8 cellular contexts compared by ENCODE assay signal in genomic region chr20:21235713-21236445, GRCh38.
DNase-seq lines count a peak whose midpoint lies in the region; ATAC-seq, FAIRE-seq and TF ChIP-seq lines count a peak whose summit lies in the region.

No MANE protein-coding gene starts in this region.

- no peaks in the 10 kb centered on the region for H4K20me1 ChIP-seq in MM.1S (ENCODE audit: insufficient read depth, low read length)
- H4K20me1 ChIP-seq in osteoblast (ENCODE audit: insufficient read depth, low read length): no peaks in the 10 kb centered on the region

- H3K4me3 ChIP-seq in MM.1S (ENCODE audit: low read length) (no peak overlapping the region), SJCRH30 (peak overlapping the region; percentile 45), osteoblast (ENCODE audit: insufficient read depth, low read length) (peak overlapping the region; percentile 23), tibial nerve (no peak overlapping the region)

- no peak for TF ChIP-seq EP300 in tibial nerve (IDR thresholded peaks at IDR 0.05)

- H3K27ac ChIP-seq in MM.1S (ENCODE audit: low read length) (no peak overlapping the region), SJCRH30 (peak overlapping the region; percentile 5; the same call in 1 of the 2 replicates), osteoblast (ENCODE audit: low read depth, low read length) (no peak overlapping the region), tibial nerve (peak overlapping the region in 2 of 4 donors; percentile 40 to 50)

- ATAC-seq in GM18511 (IDR thresholded peaks at IDR 0.05; ENCODE audit: unreplicated experiment): peak; percentile 81

- 6% methylated on average over 11 of the region's 11 CpGs for WGBS in tibial nerve, 2 donors

- TF ChIP-seq CTCF in MM.1S (IDR thresholded peaks at IDR 0.05; ENCODE audit: low read length) (peak; percentile 82), osteoblast (IDR thresholded peaks at IDR 0.05; ENCODE audit: extremely low read depth, low read depth, low read length) (peak; percentile 73), tibial nerve (IDR thresholded peaks at IDR 0.05) (peak; percentile 53 to 76 (median 72))

- no peak overlapping the region for H3K9ac ChIP-seq in MM.1S (ENCODE audit: low read length)

- no peak overlapping the region for H2AFZ ChIP-seq in MM.1S (ENCODE audit: low read length)
- no peak overlapping the region for H2AFZ ChIP-seq in osteoblast (ENCODE audit: low read length)

- H3K9me3 ChIP-seq in MM.1S (replicated peaks; ENCODE audit: insufficient read depth, low read length): no peaks in the 10 kb centered on the region
- H3K9me3 ChIP-seq in SJCRH30 (replicated peaks): no peaks in the 10 kb centered on the region
- no peaks in the 10 kb centered on the region for H3K9me3 ChIP-seq in osteoblast (ENCODE audit: low read depth, low read length)
- no peaks in the 10 kb centered on the region for H3K9me3 ChIP-seq in tibial nerve

- H3F3A ChIP-seq in MM.1S (ENCODE audit: insufficient read depth, low read length): no peaks in the 10 kb centered on the region

- DNase-seq in MM.1S (peak; percentile 57), SJCRH30 (peak; percentile 62 to 85), foreskin melanocyte (peak; percentile 97), osteoblast (ENCODE audit: insufficient read length, low spot score, missing footprints) (peak; percentile 61), tibial nerve (ENCODE audit: low spot score in 2 of 2) (peak in 1 of 2 donors; percentile 66)
- DNase-seq in activated effector memory CD4-positive, alpha-beta T cell treated with anti-CD3 and anti-CD28 coated beads, Interleukin-2, amount 50 U/mL, for 16 hours: peak; percentile 83

- FAIRE-seq in A204.1 (lab: Jason Lieb, UNC): peak; percentile 92

- no peaks in the 10 kb centered on the region for H3K79me2 ChIP-seq in MM.1S (ENCODE audit: low read length)
- H3K79me2 ChIP-seq in osteoblast (ENCODE audit: insufficient read depth, low read length): no peaks in the 10 kb centered on the region

- H3K4me1 ChIP-seq in MM.1S (ENCODE audit: low read length) (no peaks in the 10 kb centered on the region), SJCRH30 (peaks cover 16% of the 10 kb centered on the region), osteoblast (ENCODE audit: insufficient read depth, low read length) (peaks cover 5% of the 10 kb centered on the region), tibial nerve (peaks cover 0 to 12% (median 5%) of the 10 kb centered on the region in 4 donors)

- H3K36me3 ChIP-seq in MM.1S (replicated peaks; ENCODE audit: insufficient read depth, low read length) (no peaks in the 10 kb centered on the region), SJCRH30 (no peaks in the 10 kb centered on the region), osteoblast (ENCODE audit: insufficient read depth, low read length) (no peaks in the 10 kb centered on the region), tibial nerve (peaks cover 0 to 38% (median 0%) of the 10 kb centered on the region in 3 donors)

- no peaks in the 10 kb centered on the region for H3K27me3 ChIP-seq in MM.1S (replicated peaks; ENCODE audit: insufficient read depth, low read length)
- no peaks in the 10 kb centered on the region for H3K27me3 ChIP-seq in SJCRH30
- H3K27me3 ChIP-seq in osteoblast (ENCODE audit: insufficient read depth, low read length): no peaks in the 10 kb centered on the region
- no peaks in the 10 kb centered on the region for H3K27me3 ChIP-seq in tibial nerve

- no peaks in the 10 kb centered on the region for H3K9me2 ChIP-seq in MM.1S (replicated peaks; ENCODE audit: insufficient read depth, low read length)

- H3K4me2 ChIP-seq in MM.1S (ENCODE audit: low read depth, low read length) (peak overlapping the region; percentile 25; the same call in 1 of the 2 replicates), osteoblast (ENCODE audit: insufficient read depth, low read length) (peak overlapping the region; percentile 60)

- TF ChIP-seq POLR2A in tibial nerve (IDR thresholded peaks at IDR 0.05): no peak

Comparison
In these comparisons a context has a peak if more than half of its experiments do, and no peak if none do; other contexts are left out.
1. H3K4me3 ChIP-seq: peak in SJCRH30 (single experiment) and osteoblast (single experiment); none in MM.1S (single experiment) and tibial nerve (0 of 4).
2. Peak in every context shown above with its lines, with median percentiles within 50 percentile points of each other: CTCF ChIP-seq.